ENCODE assay signal across 8 cellular contexts in the genomic region with DNA sequence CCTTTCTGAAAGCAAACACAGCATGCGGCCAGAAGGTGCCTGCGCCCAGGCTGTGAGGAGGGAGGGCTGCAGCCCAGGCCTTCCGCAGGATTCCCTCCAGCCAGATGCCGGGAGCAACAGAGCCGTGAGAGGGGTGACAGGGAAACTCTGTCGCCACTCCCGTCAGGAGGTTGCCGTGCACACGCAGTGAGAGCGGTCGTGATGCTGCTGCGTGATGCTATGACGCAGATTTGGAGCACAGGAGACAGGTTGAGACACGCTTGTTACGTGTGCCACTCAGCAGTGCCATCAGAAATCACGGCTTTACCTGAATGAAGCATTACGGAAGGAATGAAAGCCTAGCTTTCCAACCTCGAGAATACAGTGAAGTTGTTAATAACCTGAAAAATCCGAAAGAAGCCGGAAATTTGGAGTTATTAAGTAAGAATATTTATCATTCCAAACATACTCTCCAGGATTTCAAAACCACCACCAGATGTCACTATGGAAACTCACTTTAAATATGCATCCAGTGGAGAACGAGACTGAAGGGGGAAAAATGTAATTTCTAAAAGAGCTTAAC. TPM values are rescaled to one million over a fixed set of nuclear protein-coding genes. Genes with fewer than 3 reads are reported as not detected.
DNase-seq lines count a peak whose midpoint lies in the region; ATAC-seq and TF ChIP-seq lines count a peak whose summit lies in the region.

No MANE protein-coding gene starts in this region.

- H3K79me2 ChIP-seq in OCI-LY3 (ENCODE audit: low read length) = no peaks in the 10 kb centered on the region

- no peak overlapping the region for H3K4me2 ChIP-seq in OCI-LY3 (ENCODE audit: low read length)
- H3K4me2 ChIP-seq in neuronal stem cell (ENCODE audit: insufficient read depth, low read length, poor library complexity, severe bottlenecking) = peak overlapping the region; percentile 42

- TF ChIP-seq CTCF in OCI-LY3 (IDR thresholded peaks at IDR 0.05; ENCODE audit: low read depth, low read length) (peak; percentile 16; the same call in 1 of the 2 replicates), esophagus squamous epithelium (IDR thresholded peaks at IDR 0.05) (peak in 5 of 6 experiments; percentile 23 to 46 (median 36))

- H2BK5ac ChIP-seq in neuronal stem cell (ENCODE audit: low read length) = no peak overlapping the region

- H4K8ac ChIP-seq in neuronal stem cell (ENCODE audit: low read depth, low read length) = no peak overlapping the region

- H3K9me3 ChIP-seq in OCI-LY3 (ENCODE audit: insufficient read depth, low read length) = no peaks in the 10 kb centered on the region
- no peaks in the 10 kb centered on the region for H3K9me3 ChIP-seq in esophagus squamous epithelium
- peaks cover 2 to 10% of the 10 kb centered on the region in 2 donors for H3K9me3 ChIP-seq in neuronal stem cell (replicated peaks in 1 of 2; ENCODE audit: control insufficient read depth in 2 of 2, insufficient read depth in 1 of 2, low read depth in 1 of 2, low read length in 2 of 2)
- H3K9me3 ChIP-seq in HAP-1 = peaks cover 3% of the 10 kb centered on the region; the same call in 1 of the 2 replicates

- in situ Hi-C loops in HAP-1 (cut with MboI; ENCODE audit: low sequenced_read_pairs) = no loop called here

- peak overlapping the region; percentile 31 for H2AK5ac ChIP-seq in neuronal stem cell (ENCODE audit: low read depth, low read length)

- no peak overlapping the region for H3K23ac ChIP-seq in neuronal stem cell (ENCODE audit: low read depth, low read length, poor library complexity)

- no peaks in the 10 kb centered on the region for H4K20me1 ChIP-seq in OCI-LY3 (ENCODE audit: insufficient read depth, low read length)

- H2AFZ ChIP-seq in OCI-LY3 (ENCODE audit: low read depth, low read length) (no peak overlapping the region), neuronal stem cell (ENCODE audit: low read length) (no peak overlapping the region)

- WGBS in esophagus squamous epithelium, 2 donors = 44 to 47% methylated on average over 18 to 20 of the region's 21 CpGs
- WGBS in neuronal stem cell (ENCODE audit: extremely low coverage in 2 of 2, insufficient read length in 2 of 2, insufficient replicate concordance in 1 of 2), 2 donors = no CpG with 5 or more reads among the region's 21 CpGs

- H3K4me1 ChIP-seq in OCI-LY3 (ENCODE audit: low read length) (no peaks in the 10 kb centered on the region), esophagus squamous epithelium (peaks cover 0 to 13% (median 0%) of the 10 kb centered on the region in 3 donors), neuronal stem cell (ENCODE audit: control insufficient read depth in 2 of 2, insufficient read depth in 1 of 2, low read depth in 1 of 2, low read length in 2 of 2) (peaks cover 6 to 7% of the 10 kb centered on the region in 2 donors), HAP-1 (peaks cover 16% of the 10 kb centered on the region)

- ATAC-seq in HG03159 (IDR thresholded peaks at IDR 0.05; ENCODE audit: unreplicated experiment) (no peak), HG02678 (IDR thresholded peaks at IDR 0.05; ENCODE audit: unreplicated experiment) (no peak)

- intact Hi-C loops in esophagus squamous epithelium (cut with DNase I) = no loop called here

- no peak for TF ChIP-seq POLR2A in esophagus squamous epithelium (IDR thresholded peaks at IDR 0.05)

- no peak overlapping the region for H2BK120ac ChIP-seq in neuronal stem cell (ENCODE audit: low read depth, low read length)

- H2BK15ac ChIP-seq in neuronal stem cell (ENCODE audit: low read length) = no peak overlapping the region

- no peaks in the 10 kb centered on the region for H3K79me1 ChIP-seq in neuronal stem cell (ENCODE audit: low read depth, low read length)

- H4K91ac ChIP-seq in neuronal stem cell (ENCODE audit: low read depth, low read length, poor library complexity) = no peak overlapping the region

- DNase-seq in ELF-1 (ENCODE audit: low read depth, low spot score) (peak; percentile 48), esophagus squamous epithelium (lab: John Stamatoyannopoulos, UW) (no peak), neuronal stem cell (ENCODE audit: low spot score) (no peak), HAP-1 (ENCODE audit: low spot score in 2 of 2) (no peak)
- no peak for DNase-seq in activated CD4-positive, alpha-beta T cell treated with anti-CD3 and anti-CD28 coated beads, Interleukin-2, amount 50 U/mL, for 48 hours

- H3K14ac ChIP-seq in neuronal stem cell (ENCODE audit: low read length) = no peak overlapping the region

- H3K4ac ChIP-seq in neuronal stem cell (ENCODE audit: low read length) = no peak overlapping the region

- H3K36me3 ChIP-seq in OCI-LY3 (replicated peaks; ENCODE audit: low read depth, low read length) = no peaks in the 10 kb centered on the region
- no peaks in the 10 kb centered on the region for H3K36me3 ChIP-seq in esophagus squamous epithelium
- peaks cover 2 to 61% of the 10 kb centered on the region in 2 donors for H3K36me3 ChIP-seq in neuronal stem cell (replicated peaks in 1 of 2; ENCODE audit: control insufficient read depth in 2 of 2, insufficient read depth in 2 of 2, low read length in 2 of 2)
- peaks cover 4% of the 10 kb centered on the region; the same call in 1 of the 2 replicates for H3K36me3 ChIP-seq in HAP-1 (replicated peaks)

- no peak overlapping the region for H3K27ac ChIP-seq in OCI-LY3 (ENCODE audit: low read length)
- no peak overlapping the region for H3K27ac ChIP-seq in esophagus squamous epithelium
- no peak overlapping the region for H3K27ac ChIP-seq in neuronal stem cell (replicated peaks; ENCODE audit: low read length)

- H3K4me3 ChIP-seq in OCI-LY3 (ENCODE audit: low read length) = no peak overlapping the region
- no peak overlapping the region for H3K4me3 ChIP-seq in esophagus squamous epithelium
- H3K4me3 ChIP-seq in neuronal stem cell (ENCODE audit: low read length in 2 of 2) = no peak overlapping the region
- no peak overlapping the region for H3K4me3 ChIP-seq in HAP-1

- H3K18ac ChIP-seq in neuronal stem cell (ENCODE audit: low read length) = peak overlapping the region; percentile 80

- H3K9ac ChIP-seq in OCI-LY3 (ENCODE audit: low read length) (no peak overlapping the region), neuronal stem cell (ENCODE audit: low read depth, low read length, poor library complexity) (peak overlapping the region; percentile 27)

- H3K27me3 ChIP-seq in OCI-LY3 (ENCODE audit: low read depth, low read length) (no peaks in the 10 kb centered on the region), esophagus squamous epithelium (no peaks in the 10 kb centered on the region), neuronal stem cell (ENCODE audit: control insufficient read depth in 3 of 3, insufficient read depth in 3 of 3, low read depth in 1 of 3, low read length in 3 of 3) (no peaks in the 10 kb centered on the region), HAP-1 (ENCODE audit: low read depth) (no peaks in the 10 kb centered on the region)

- H2BK12ac ChIP-seq in neuronal stem cell (ENCODE audit: low read length) = no peak overlapping the region

RNA-seq across cellular contexts. Expression of gene FAT1, which starts 54.4 kb away (rescaled TPM):
- total RNA-seq in esophagus squamous epithelium = 100 to 1,000 TPM in 1 of 4 donors, 10 to 100 TPM in 3; 21.0 to 109 (median 76.4) TPM
- polyA plus RNA-seq in neuronal stem cell (2013, experiment 1 of 2) = 52.9 TPM
- 54.3 TPM for polyA plus RNA-seq in neuronal stem cell (2013, experiment 2 of 2)
